8 cellular contexts compared by ENCODE assay signal in genomic region chr11:46243796-46244109, GRCh38. TPM values are rescaled to one million over a fixed set of nuclear protein-coding genes. Genes with fewer than 3 reads are reported as not detected.
DNase-seq lines count a peak whose midpoint lies in the region; ATAC-seq, FAIRE-seq and TF ChIP-seq lines count a peak whose summit lies in the region.

No MANE protein-coding gene starts in this region.

- H3K27ac Mint-ChIP-seq in activated CD4-positive, alpha-beta T cell treated with anti-CD3 and anti-CD28 coated beads for 36 hours: peak overlapping the region; percentile 88
- H3K27ac Mint-ChIP-seq in activated naive CD8-positive, alpha-beta T cell treated with anti-CD3 and anti-CD28 coated beads, Interleukin-2, amount 10 ng/mL, durations not matched to agents 7 days and 5 days: peak overlapping the region; percentile 87

- no peak for TF ChIP-seq CTCF in keratinocyte (optimal IDR thresholded peaks at IDR 0.05 in 1 of 3, IDR thresholded peaks at IDR 0.05 in 1 of 3, conservative IDR thresholded peaks at IDR 0.05 in 1 of 3; ENCODE audit: extremely low read depth in 1 of 3, insufficient read depth in 2 of 3, low read length in 3 of 3)
- no peak for TF ChIP-seq CTCF in suprapubic skin (IDR thresholded peaks at IDR 0.05)

- H3K4me3 ChIP-seq in keratinocyte (ENCODE audit: control insufficient read depth in 2 of 3, extremely low read depth in 1 of 3, insufficient read depth in 2 of 3, low read depth in 1 of 3, low read length in 3 of 3) (peak overlapping the region; percentile 40 to 79 (median 75)), suprapubic skin (peak overlapping the region; percentile 43)

- H3K36me3 Mint-ChIP-seq in activated CD4-positive, alpha-beta T cell treated with anti-CD3 and anti-CD28 coated beads for 36 hours (ENCODE audit: low read depth): no peaks in the 10 kb centered on the region
- H3K36me3 Mint-ChIP-seq in activated naive CD8-positive, alpha-beta T cell treated with anti-CD3 and anti-CD28 coated beads, Interleukin-2, amount 10 ng/mL, durations not matched to agents 7 days and 5 days: no peaks in the 10 kb centered on the region

- peak overlapping the region; percentile 84 for H3K4me3 Mint-ChIP-seq in activated CD4-positive, alpha-beta T cell treated with anti-CD3 and anti-CD28 coated beads for 36 hours
- peak overlapping the region; percentile 88 for H3K4me3 Mint-ChIP-seq in activated naive CD8-positive, alpha-beta T cell treated with anti-CD3 and anti-CD28 coated beads, Interleukin-2, amount 10 ng/mL, durations not matched to agents 7 days and 5 days

- POLR2A ChIA-PET in activated CD4-positive, alpha-beta T cell treated with anti-CD3 and anti-CD28 coated beads for 36 hours (lab: Charles Lee): interaction anchor here (0.9 to 1.5 kb wide), 4 partner anchors 52 to 326 kb away, joined by 3 to 7 read pairs (median 6); partner anchors contain the start of gene PEX16
- POLR2A ChIA-PET in activated naive CD8-positive, alpha-beta T cell treated with anti-CD3 and anti-CD28 coated beads, Interleukin-2, amount 10 ng/mL, durations not matched to agents 7 days and 5 days (lab: Charles Lee): interaction anchor here (0.7 to 1.9 kb wide), 13 partner anchors 30 to 439 kb away, joined by 3 to 8 read pairs (median 4); partner anchors contain the start of genes DGKZ, PEX16 and SLC35C1

- no peak for TF ChIP-seq EP300 in suprapubic skin (IDR thresholded peaks at IDR 0.05)

- H3K9me3 Mint-ChIP-seq in activated CD4-positive, alpha-beta T cell treated with anti-CD3 and anti-CD28 coated beads for 36 hours (ENCODE audit: low read depth): no peaks in the 10 kb centered on the region
- no peaks in the 10 kb centered on the region for H3K9me3 Mint-ChIP-seq in activated naive CD8-positive, alpha-beta T cell treated with anti-CD3 and anti-CD28 coated beads, Interleukin-2, amount 10 ng/mL, durations not matched to agents 7 days and 5 days

- H3K27me3 Mint-ChIP-seq in activated CD4-positive, alpha-beta T cell treated with anti-CD3 and anti-CD28 coated beads for 36 hours: no peaks in the 10 kb centered on the region
- H3K27me3 Mint-ChIP-seq in activated naive CD8-positive, alpha-beta T cell treated with anti-CD3 and anti-CD28 coated beads, Interleukin-2, amount 10 ng/mL, durations not matched to agents 7 days and 5 days: peaks cover 2% of the 10 kb centered on the region

- no peak for ATAC-seq in activated CD4-positive, alpha-beta T cell treated with anti-CD3 and anti-CD28 coated beads for 36 hours
- ATAC-seq in activated naive CD8-positive, alpha-beta T cell treated with anti-CD3 and anti-CD28 coated beads, Interleukin-2, amount 10 ng/mL, durations not matched to agents 7 days and 5 days (ENCODE audit: low read depth): no peak

- H3K27me3 ChIP-seq in keratinocyte (ENCODE audit: control insufficient read depth, extremely low read depth, insufficient read depth, low read length): no peaks in the 10 kb centered on the region
- H3K27me3 ChIP-seq in suprapubic skin: no peaks in the 10 kb centered on the region

- intact Hi-C loops in activated CD4-positive, alpha-beta T cell treated with anti-CD3 and anti-CD28 coated beads for 36 hours (cut with DNase I, micrococcal nuclease): loop anchor here (1.0 to 2.0 kb wide), 7 partner anchors 71 to 457 kb away; partner anchors contain the start of genes ARHGAP1 (in 1 of the 2), ATG13 (in 1 of the 2), CRY2 (in 1 of the 2) and DGKZ (in 1 of the 2)

- H4K20me1 ChIP-seq in keratinocyte (ENCODE audit: control insufficient read depth, extremely low read depth, insufficient read depth, low read length): no peaks in the 10 kb centered on the region

- no peaks in the 10 kb centered on the region for H3K79me2 ChIP-seq in keratinocyte (ENCODE audit: control insufficient read depth, insufficient read depth, low read length)

- H3K9me3 ChIP-seq in keratinocyte (ENCODE audit: control insufficient read depth, low read depth, low read length) (no peaks in the 10 kb centered on the region), suprapubic skin (no peaks in the 10 kb centered on the region)

- CTCF ChIA-PET in activated CD4-positive, alpha-beta T cell treated with anti-CD3 and anti-CD28 coated beads for 36 hours (lab: Charles Lee): interaction anchor here (0.6 to 10.5 kb wide), 19 partner anchors 11 to 247 kb away, joined by 3 to 230 read pairs (median 4); partner anchors contain the start of gene DGKZ

- no peak for TF ChIP-seq POLR2A in suprapubic skin (IDR thresholded peaks at IDR 0.05)

- H3K9me1 ChIP-seq in keratinocyte (ENCODE audit: control insufficient read depth, extremely low read depth, insufficient read depth, low read length): no peaks in the 10 kb centered on the region

- peak overlapping the region; percentile 96 for H3K9ac ChIP-seq in keratinocyte (ENCODE audit: control insufficient read depth, extremely low read depth, insufficient read depth, low read length)

- peak overlapping the region; percentile 94 for H2AFZ ChIP-seq in keratinocyte (ENCODE audit: control insufficient read depth, low read length)

- H3K4me1 Mint-ChIP-seq in activated CD4-positive, alpha-beta T cell treated with anti-CD3 and anti-CD28 coated beads for 36 hours: peaks cover 23% of the 10 kb centered on the region
- peaks cover 28% of the 10 kb centered on the region for H3K4me1 Mint-ChIP-seq in activated naive CD8-positive, alpha-beta T cell treated with anti-CD3 and anti-CD28 coated beads, Interleukin-2, amount 10 ng/mL, durations not matched to agents 7 days and 5 days

- H3K4me2 ChIP-seq in keratinocyte (ENCODE audit: control insufficient read depth, extremely low read depth, insufficient read depth, low read depth, low read length): peak overlapping the region; percentile 100

- 22% methylated on average over 8 of the region's 8 CpGs for WGBS in suprapubic skin

- no peak for DNase-seq in activated CD4-positive, alpha-beta T cell treated with anti-CD3 and anti-CD28 coated beads for 36 hours
- DNase-seq in activated CD4-positive, alpha-beta T cell treated with anti-CD3 and anti-CD28 coated beads for 1 hour: no peak
- no peak for DNase-seq in activated naive CD8-positive, alpha-beta T cell treated with anti-CD3 and anti-CD28 coated beads, Interleukin-2, amount 10 ng/mL, durations not matched to agents 7 days and 5 days
- DNase-seq in keratinocyte (ENCODE audit: low read depth, low spot score): no peak
- no peak for DNase-seq in suprapubic skin (ENCODE audit: low spot score in 2 of 2)
- DNase-seq in DMS153 (lab: John Stamatoyannopoulos, UW): no peak
- DNase-seq in NCI-H510A treated with DMSO at 0.1 percent for 48 hours (lab: John Stamatoyannopoulos, UW): no peak
- DNase-seq in DMS53 (lab: John Stamatoyannopoulos, UW): no peak

- H3K36me3 ChIP-seq in keratinocyte (ENCODE audit: control insufficient read depth in 2 of 2, extremely low read depth in 1 of 2, insufficient read depth in 2 of 2, low read length in 2 of 2): no peaks in the 10 kb centered on the region
- H3K36me3 ChIP-seq in suprapubic skin: no peaks in the 10 kb centered on the region

- H3K27ac ChIP-seq in keratinocyte (ENCODE audit: control insufficient read depth, insufficient read depth, low read length): peak overlapping the region; percentile 99
- H3K27ac ChIP-seq in suprapubic skin: peak overlapping the region; percentile 61

- H3K4me1 ChIP-seq in keratinocyte (ENCODE audit: control insufficient read depth, extremely low read depth, insufficient read depth, low read length): peaks cover 56% of the 10 kb centered on the region
- peaks cover 33% of the 10 kb centered on the region for H3K4me1 ChIP-seq in suprapubic skin

- dilution Hi-C loops in keratinocyte (cut with MboI; ENCODE audit: extremely low pct_ligation_motif_present, low sequenced_read_pairs): no loop called here

- no peak for FAIRE-seq in keratinocyte (lab: Jason Lieb, UNC)

RNA-seq across cellular contexts. Expression of gene CREB3L1, which starts 33.7 kb away (rescaled TPM):
- total RNA-seq in activated CD4-positive, alpha-beta T cell treated with anti-CD3 and anti-CD28 coated beads for 36 hours: under 1 TPM in 1 of 2 experiments, not detected in 1; 0.19 TPM
- not detected for total RNA-seq in activated naive CD8-positive, alpha-beta T cell treated with anti-CD3 and anti-CD28 coated beads, Interleukin-2, amount 10 ng/mL, durations not matched to agents 7 days and 5 days
- polyA plus RNA-seq in keratinocyte: 0.06 to 0.19 TPM in 2 of 3 replicates, not detected in the other
- polyA plus RNA-seq in keratinocyte (2011; ENCODE audit: low read depth): 0.65 TPM
- polyA plus RNA-seq in keratinocyte (2011; cell fraction: cytosol; rRNA removed): 0.06 and 0.18 TPM in 2 replicates
- polyA plus RNA-seq in keratinocyte (2011; cell fraction: nucleus; rRNA removed): 0.31 TPM in 2 replicates
- polyA plus RNA-seq in keratinocyte (2012; ENCODE audit: low replicate concordance): 0.18 and 0.23 TPM in 2 replicates
- polyA minus RNA-seq in keratinocyte: 3.4 TPM in 1 of 3 replicates, not detected in the others
- polyA minus RNA-seq in keratinocyte (2011; cell fraction: cytosol; rRNA and poly(A)+ RNA removed): 1.9 TPM
- polyA minus RNA-seq in keratinocyte (2011; cell fraction: nucleus; rRNA and poly(A)+ RNA removed): 0.70 TPM in 1 of 2 replicates, not detected in the other
- 1 to 10 TPM in 2 of 4 donors, under 1 TPM in 2; 0.79 to 2.3 (median 1.5) TPM for total RNA-seq in suprapubic skin
